Comparison of ENCODE assay signal across 8 cellular contexts in the genomic region with DNA sequence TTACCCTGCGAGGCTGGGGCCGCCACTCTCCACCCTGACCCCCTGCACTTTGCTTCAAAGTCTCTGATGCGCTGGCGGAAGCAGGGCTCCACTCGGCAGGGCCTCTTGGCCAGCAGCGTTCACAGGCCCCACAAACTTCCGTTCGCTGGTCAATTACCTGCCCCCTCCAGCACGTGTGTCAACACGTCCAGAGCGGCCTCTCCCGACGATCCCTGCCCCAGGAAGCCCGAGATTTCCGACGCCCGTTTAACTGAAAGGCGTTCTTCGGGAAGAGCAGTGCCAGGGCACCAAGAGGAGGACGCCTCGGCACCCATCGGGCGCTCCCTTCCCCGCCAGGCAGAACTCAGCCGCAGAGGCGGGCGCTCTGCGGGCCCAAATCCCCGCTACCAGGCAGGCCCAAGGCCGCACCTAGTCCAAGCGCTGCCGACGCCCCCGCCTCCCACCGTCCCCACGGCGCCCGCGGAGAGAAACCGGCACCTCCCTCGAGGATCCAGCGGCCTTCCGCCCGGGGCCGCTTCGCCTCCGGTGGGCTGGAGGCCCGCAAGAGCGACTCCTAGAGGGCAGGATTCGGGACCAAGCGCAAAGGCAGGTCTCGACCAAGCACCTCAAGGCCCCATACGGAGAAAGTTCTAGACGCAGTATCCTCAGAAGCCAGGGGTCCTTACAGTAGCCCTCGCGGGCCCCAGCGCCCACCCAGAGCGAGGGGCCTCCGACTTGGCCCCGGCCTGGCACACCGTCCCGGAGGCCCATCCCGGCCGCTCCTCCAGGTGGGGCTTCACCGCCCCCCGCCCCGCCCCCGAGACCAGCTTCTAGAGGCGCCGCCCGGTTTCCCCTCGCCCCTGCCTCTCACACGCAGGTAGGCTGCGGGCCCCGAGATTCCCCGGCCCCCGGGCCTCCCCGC. TPM values are rescaled to one million over a fixed set of nuclear protein-coding genes. Genes with fewer than 3 reads are reported as not detected.
DNase-seq lines count a peak whose midpoint lies in the region; ATAC-seq, FAIRE-seq and TF ChIP-seq lines count a peak whose summit lies in the region.

No MANE protein-coding gene starts in this region.

- dilution Hi-C loops in endothelial cell of umbilical vein (cut with MboI; ENCODE audit: extremely low pct_ligation_motif_present, low sequenced_read_pairs): no loop called here

- H3K36me3 Mint-ChIP-seq in naive thymus-derived CD8-positive, alpha-beta T cell: peaks cover 0 to 28% (median 3%) of the 10 kb centered on the region in 3 donors

- H3K4me1 ChIP-seq in endothelial cell of umbilical vein (ENCODE audit: control insufficient read depth, extremely low read depth, insufficient read depth, low read length) (peaks cover 28% of the 10 kb centered on the region), transverse colon (peaks cover 25 to 52% (median 44%) of the 10 kb centered on the region in 4 donors)

- H3K36me3 ChIP-seq in endothelial cell of umbilical vein (ENCODE audit: control insufficient read depth in 2 of 2, extremely low read depth in 1 of 2, insufficient read depth in 2 of 2, low read length in 2 of 2): peaks cover 4 to 13% of the 10 kb centered on the region in 2 experiments
- H3K36me3 ChIP-seq in transverse colon: no peaks in the 10 kb centered on the region

- H3K27ac ChIP-seq in endothelial cell of umbilical vein (ENCODE audit: insufficient read depth, low read depth, low read length): peak overlapping the region; percentile 42
- peak overlapping the region; percentile 95 to 98 (median 97) for H3K27ac ChIP-seq in transverse colon

- TSS peak; percentile 44 for BruUV-seq in endothelial cell of umbilical vein (replicated peaks; lab: Mats Ljungman, UMichigan)

- POLR2A ChIA-PET in endothelial cell of umbilical vein (lab: Charles Lee): no interaction called here
- POLR2A ChIA-PET in naive thymus-derived CD8-positive, alpha-beta T cell (lab: Charles Lee): interaction anchor here (0.5 to 1.0 kb wide), 6 partner anchors 16 to 819 kb away, joined by 3 to 6 read pairs (median 4); no protein-coding TSS in a partner anchor

- H3K4me3 Mint-ChIP-seq in naive thymus-derived CD8-positive, alpha-beta T cell: peak overlapping the region; percentile 77 to 92 (median 86)

- ATAC-seq in HG02642 (IDR thresholded peaks at IDR 0.05; ENCODE audit: poor library complexity, unreplicated experiment): peak; percentile 33
- peak; percentile 38 to 52 for ATAC-seq in naive thymus-derived CD8-positive, alpha-beta T cell

- DNase-seq in NCI-H2227 (lab: John Stamatoyannopoulos, UW; ENCODE audit: unreplicated experiment): peak; percentile 84
- no peak for DNase-seq in NCI-H2227 treated with DMSO at 0.1 percent for 48 hours (lab: John Stamatoyannopoulos, UW)
- DNase-seq in NCI-H1105 (lab: John Stamatoyannopoulos, UW): peak; percentile 46
- DNase-seq in activated CD4-positive, alpha-beta T cell treated with anti-CD3 and anti-CD28 coated beads for 4 hours: peak; percentile 45 to 56
- DNase-seq in endothelial cell of umbilical vein (ENCODE audit: low read depth, low spot score): peak; percentile 51
- peak in 7 of 10 donors; percentile 38 to 70 (median 46) for DNase-seq in naive thymus-derived CD8-positive, alpha-beta T cell
- peak; percentile 55 for DNase-seq in transverse colon

- H3K27me3 Mint-ChIP-seq in naive thymus-derived CD8-positive, alpha-beta T cell: no peaks in the 10 kb centered on the region

- H3K79me2 ChIP-seq in endothelial cell of umbilical vein (ENCODE audit: control insufficient read depth, insufficient read depth, low read length): peaks cover 36% of the 10 kb centered on the region

- H2AFZ ChIP-seq in endothelial cell of umbilical vein (ENCODE audit: low read depth, low read length): no peak overlapping the region

- FAIRE-seq in endothelial cell of umbilical vein (lab: Jason Lieb, UNC): no peak

- H3K9me3 ChIP-seq in endothelial cell of umbilical vein (replicated peaks; ENCODE audit: control insufficient read depth, insufficient read depth, low read length) (no peaks in the 10 kb centered on the region), transverse colon (no peaks in the 10 kb centered on the region)

- peaks cover 3 to 54% (median 38%) of the 10 kb centered on the region in 4 donors for H3K4me1 Mint-ChIP-seq in naive thymus-derived CD8-positive, alpha-beta T cell

- CTCF ChIA-PET in endothelial cell of umbilical vein (lab: Charles Lee): interaction anchor here (3.0 kb wide), 1 partner anchor 15 kb away, joined by 10 read pairs; no protein-coding TSS in a partner anchor

- H4K20me1 ChIP-seq in endothelial cell of umbilical vein (replicated peaks; ENCODE audit: control insufficient read depth, extremely low read depth, insufficient read depth, low read length): no peaks in the 10 kb centered on the region

- peak overlapping the region; percentile 69 for H3K9ac ChIP-seq in endothelial cell of umbilical vein (replicated peaks; ENCODE audit: extremely low read depth, insufficient read depth, low read length)

- no peaks in the 10 kb centered on the region for H3K9me1 ChIP-seq in endothelial cell of umbilical vein (replicated peaks; ENCODE audit: control insufficient read depth, extremely low read depth, insufficient read depth, low read length)

- peak; percentile 10 to 48 for TF ChIP-seq CTCF in endothelial cell of umbilical vein (IDR thresholded peaks at IDR 0.05; ENCODE audit: extremely low read depth in 1 of 2, insufficient read depth in 1 of 2, low read depth in 1 of 2, low read length in 2 of 2)
- TF ChIP-seq CTCF in transverse colon (IDR thresholded peaks at IDR 0.05): peak in 2 of 5 experiments; percentile 5 to 26

- in situ Hi-C loops in transverse colon (cut with MboI; ENCODE audit: low pct_ligation_motif_present in 1 of 4, low pct_unique_long_range_greater_than_20kb in 1 of 4, low sequenced_read_pairs in 3 of 4): no loop called here

- H3K4me2 ChIP-seq in endothelial cell of umbilical vein (ENCODE audit: insufficient read depth, low read length): peak overlapping the region; percentile 45

- H3K4me3 ChIP-seq in endothelial cell of umbilical vein (replicated peaks in 1 of 3; ENCODE audit: insufficient read depth in 1 of 3, low read depth in 1 of 3, low read length in 3 of 3) (peak overlapping the region; percentile 41 to 73 (median 54)), transverse colon (peak overlapping the region; percentile 61 to 88 (median 82))

- no peaks in the 10 kb centered on the region for H3K27me3 ChIP-seq in endothelial cell of umbilical vein (ENCODE audit: control insufficient read depth in 2 of 2, insufficient read depth in 2 of 2, low read length in 2 of 2)
- H3K27me3 ChIP-seq in transverse colon: no peaks in the 10 kb centered on the region

- H3K9me3 Mint-ChIP-seq in naive thymus-derived CD8-positive, alpha-beta T cell: no peaks in the 10 kb centered on the region

- no peak for TF ChIP-seq EP300 in transverse colon (IDR thresholded peaks at IDR 0.05; ENCODE audit: low read depth)

- TF ChIP-seq POLR2A in endothelial cell of umbilical vein (IDR thresholded peaks at IDR 0.05; ENCODE audit: low read depth, low read length) (no peak), transverse colon (IDR thresholded peaks at IDR 0.05) (peak; percentile 26)

- 43% methylated on average over 78 of the region's 78 CpGs; no CpG with 5 or more reads in 1 of the 2 donors for WGBS in transverse colon (ENCODE audit: low coverage in 1 of 2), 2 donors

- intact Hi-C loops in endothelial cell of umbilical vein (cut with micrococcal nuclease) (no loop called here), transverse colon (cut with DNase I; ENCODE audit: low total_unique reads) (no loop called here)

- H3K27ac Mint-ChIP-seq in naive thymus-derived CD8-positive, alpha-beta T cell: peak overlapping the region; percentile 31 to 92 (median 83)

RNA-seq across cellular contexts. Expression of gene BCAP31, which starts 0.6 kb away (rescaled TPM):
- total RNA-seq in endothelial cell of umbilical vein: 198 and 203 TPM in 2 replicates
- 169 and 220 TPM in 2 replicates for polyA plus RNA-seq in endothelial cell of umbilical vein
- 144 and 159 TPM in 2 replicates for polyA plus RNA-seq in endothelial cell of umbilical vein (2011; cell fraction: cytosol; rRNA removed)
- 102 and 112 TPM in 2 replicates for polyA plus RNA-seq in endothelial cell of umbilical vein (2011; cell fraction: nucleus; rRNA removed)
- 263 and 306 TPM in 2 replicates for polyA plus RNA-seq in endothelial cell of umbilical vein (2012)
- polyA minus RNA-seq in endothelial cell of umbilical vein: 170 and 176 TPM in 2 replicates
- 67.2 TPM for polyA minus RNA-seq in endothelial cell of umbilical vein (2011; cell fraction: cytosol; rRNA and poly(A)+ RNA removed)
- 28.7 and 51.9 TPM in 2 replicates for polyA minus RNA-seq in endothelial cell of umbilical vein (2011; cell fraction: nucleus; rRNA and poly(A)+ RNA removed)
- total RNA-seq in naive thymus-derived CD8-positive, alpha-beta T cell: 100 to 1,000 TPM; 108 to 118 TPM
- 100 to 1,000 TPM; 298 to 328 (median 319) TPM for polyA plus RNA-seq in naive thymus-derived CD8-positive, alpha-beta T cell
- total RNA-seq in transverse colon: 100 to 1,000 TPM in 2 of 4 donors, 10 to 100 TPM in 2; 37.6 to 113 (median 74.4) TPM

RNA-seq across cellular contexts. Expression of gene ABCD1, which starts 1.1 kb away (rescaled TPM):
- total RNA-seq in endothelial cell of umbilical vein: 12.9 and 14.3 TPM in 2 replicates
- polyA plus RNA-seq in endothelial cell of umbilical vein: 9.1 and 11.3 TPM in 2 replicates
- 5.3 and 6.9 TPM in 2 replicates for polyA plus RNA-seq in endothelial cell of umbilical vein (2011; cell fraction: cytosol; rRNA removed)
- 12.7 and 14.2 TPM in 2 replicates for polyA plus RNA-seq in endothelial cell of umbilical vein (2011; cell fraction: nucleus; rRNA removed)
- polyA plus RNA-seq in endothelial cell of umbilical vein (2012): 12.1 and 13.4 TPM in 2 replicates
- 8.7 and 10.7 TPM in 2 replicates for polyA minus RNA-seq in endothelial cell of umbilical vein
- 21.5 TPM for polyA minus RNA-seq in endothelial cell of umbilical vein (2011; cell fraction: cytosol; rRNA and poly(A)+ RNA removed)
- polyA minus RNA-seq in endothelial cell of umbilical vein (2011; cell fraction: nucleus; rRNA and poly(A)+ RNA removed): 6.3 and 11.1 TPM in 2 replicates
- 1 to 10 TPM; 5.8 to 7.3 TPM for total RNA-seq in naive thymus-derived CD8-positive, alpha-beta T cell
- 1 to 10 TPM; 1.1 to 2.1 (median 2.0) TPM for polyA plus RNA-seq in naive thymus-derived CD8-positive, alpha-beta T cell
- total RNA-seq in transverse colon: 10 to 100 TPM in 3 of 4 donors, 1 to 10 TPM in 1; 7.0 to 50.5 (median 18.1) TPM

RNA-seq across cellular contexts. Expression of gene SLC6A8, which starts 35.9 kb away (rescaled TPM):
- total RNA-seq in endothelial cell of umbilical vein: 23.6 and 28.8 TPM in 2 replicates
- 22.7 and 22.8 TPM in 2 replicates for polyA plus RNA-seq in endothelial cell of umbilical vein
- 14.4 and 18.5 TPM in 2 replicates for polyA plus RNA-seq in endothelial cell of umbilical vein (2011; cell fraction: cytosol; rRNA removed)
- polyA plus RNA-seq in endothelial cell of umbilical vein (2011; cell fraction: nucleus; rRNA removed): 23.1 and 36.6 TPM in 2 replicates
- polyA plus RNA-seq in endothelial cell of umbilical vein (2012): 23.1 and 25.7 TPM in 2 replicates
- 42.5 and 44.1 TPM in 2 replicates for polyA minus RNA-seq in endothelial cell of umbilical vein
- polyA minus RNA-seq in endothelial cell of umbilical vein (2011; cell fraction: cytosol; rRNA and poly(A)+ RNA removed): 35.0 TPM
- 10.9 and 18.4 TPM in 2 replicates for polyA minus RNA-seq in endothelial cell of umbilical vein (2011; cell fraction: nucleus; rRNA and poly(A)+ RNA removed)
- total RNA-seq in naive thymus-derived CD8-positive, alpha-beta T cell: under 1 TPM; 0.31 to 0.49 TPM
- under 1 TPM in 2 of 3 donors, not detected in 1; 0.04 to 0.16 TPM for polyA plus RNA-seq in naive thymus-derived CD8-positive, alpha-beta T cell
- 100 to 1,000 TPM in 3 of 4 donors, 10 to 100 TPM in 1; 61.1 to 332 (median 197) TPM for total RNA-seq in transverse colon

RNA-seq across cellular contexts. Expression of gene PLXNB3, which starts 40.4 kb away (rescaled TPM):
- total RNA-seq in endothelial cell of umbilical vein (29.7 and 31.4 TPM in 2 replicates), transverse colon (10 to 100 TPM in 2 of 4 donors, 1 to 10 TPM in 2; 3.1 to 46.2 (median 24.7) TPM)
- 19.0 and 27.1 TPM in 2 replicates for polyA plus RNA-seq in endothelial cell of umbilical vein
- polyA plus RNA-seq in endothelial cell of umbilical vein (2011; cell fraction: cytosol; rRNA removed): 9.5 and 17.0 TPM in 2 replicates
- 127 and 160 TPM in 2 replicates for polyA plus RNA-seq in endothelial cell of umbilical vein (2011; cell fraction: nucleus; rRNA removed)
- polyA plus RNA-seq in endothelial cell of umbilical vein (2012): 23.3 and 35.6 TPM in 2 replicates
- polyA minus RNA-seq in endothelial cell of umbilical vein: 20.0 and 36.5 TPM in 2 replicates
- 0.20 TPM for polyA minus RNA-seq in endothelial cell of umbilical vein (2011; cell fraction: cytosol; rRNA and poly(A)+ RNA removed)
- 24.5 and 40.3 TPM in 2 replicates for polyA minus RNA-seq in endothelial cell of umbilical vein (2011; cell fraction: nucleus; rRNA and poly(A)+ RNA removed)
- under 1 TPM; 0.34 to 0.41 TPM for total RNA-seq in naive thymus-derived CD8-positive, alpha-beta T cell
- not detected for polyA plus RNA-seq in naive thymus-derived CD8-positive, alpha-beta T cell

RNA-seq across cellular contexts. Expression of gene PNCK, which starts 50.0 kb away (rescaled TPM):
- total RNA-seq in endothelial cell of umbilical vein (not detected in 2 replicates), transverse colon (10 to 100 TPM in 1 of 4 donors, 1 to 10 TPM in 2, not detected in 1; 6.5 to 74.4 (median 7.9) TPM)
- 0.12 and 0.37 TPM in 2 replicates for polyA plus RNA-seq in endothelial cell of umbilical vein
- polyA plus RNA-seq in endothelial cell of umbilical vein (2011; cell fraction: cytosol; rRNA removed): not detected in 2 replicates
- polyA plus RNA-seq in endothelial cell of umbilical vein (2011; cell fraction: nucleus; rRNA removed): 0.42 and 0.59 TPM in 2 replicates
- polyA plus RNA-seq in endothelial cell of umbilical vein (2012): not detected in 2 replicates
- 1.3 TPM in 1 of 2 replicates, not detected in the other for polyA minus RNA-seq in endothelial cell of umbilical vein
- not detected for polyA minus RNA-seq in endothelial cell of umbilical vein (2011; cell fraction: cytosol; rRNA and poly(A)+ RNA removed)
- polyA minus RNA-seq in endothelial cell of umbilical vein (2011; cell fraction: nucleus; rRNA and poly(A)+ RNA removed): not detected in 2 replicates
- total RNA-seq in naive thymus-derived CD8-positive, alpha-beta T cell: not detected
- polyA plus RNA-seq in naive thymus-derived CD8-positive, alpha-beta T cell: not detected

Comparison
In these comparisons a context has a peak if more than half of its experiments do, and no peak if none do; other contexts are left out.
1. RNA of gene SLC6A8, which starts 35.9 kb away (total RNA-seq): 61.1 to 332 TPM in transverse colon and 23.6 to 28.8 TPM in endothelial cell of umbilical vein; 0.31 to 0.49 TPM in naive thymus-derived CD8-positive, alpha-beta T cell; every median in the first group is over 10 times any median in the second.